Comparison of ENCODE assay signal across 8 cellular contexts in genomic region chr20:47356526-47357295, GRCh38. TPM values are rescaled to one million over a fixed set of nuclear protein-coding genes. Genes with fewer than 3 reads are reported as not detected.
DNase-seq lines count a peak whose midpoint lies in the region; ATAC-seq and TF ChIP-seq lines count a peak whose summit lies in the region.

ZMYND8 (minus strand) TSS chr20:47356699; CDS start chr20:47356670, 29 bp downstream.

- peak within 1 kb of the TSS; percentile 57 for H3K4me3 ChIP-seq in Jurkat, Clone E6-1 (ENCODE audit: low read length)
- H3K4me3 ChIP-seq in PC-3 (ENCODE audit: low read length): peak within 1 kb of the TSS; percentile 48

- peak within 1 kb of the TSS; percentile 85 for H3K27ac ChIP-seq in CD4-positive, alpha-beta T cell (ENCODE audit: low read depth, low read length)
- peak within 1 kb of the TSS; percentile 96 for H3K27ac ChIP-seq in PC-3 (ENCODE audit: low read length)

- peak within 1 kb of the TSS; percentile 93 for H3K4me3 Mint-ChIP-seq in CD4-positive, alpha-beta T cell
- peak within 1 kb of the TSS; percentile 96 for H3K4me3 Mint-ChIP-seq in endothelial cell (ENCODE audit: unreplicated experiment)

- DNase-seq in CD4-positive, alpha-beta T cell: peak; percentile 87 to 100 (median 94)
- DNase-seq in Jurkat, Clone E6-1 (ENCODE audit: low read depth, low spot score): peak; percentile 93
- DNase-seq in PC-3: peak; percentile 98
- peak; percentile 92 for DNase-seq in activated T-cell treated with anti-CD3 and anti-CD28 coated beads for 1 hour (ENCODE audit: low read depth)
- peak; percentile 93 for DNase-seq in endothelial cell (ENCODE audit: low spot score)
- DNase-seq in middle frontal gyrus (ENCODE audit: extremely low spot score, low spot score): peak; percentile 94
- peak; percentile 88 to 95 for DNase-seq in stimulated activated CD8-positive, alpha-beta memory T cell treated with anti-CD3 and anti-CD28 coated beads, Interleukin-2, amount 100 ng/mL, for 1 hour (ENCODE audit: low read depth in 2 of 2)

- intact Hi-C loops in CD4-positive, alpha-beta T cell (cut with DNase I, micrococcal nuclease): loop anchor here (2.0 to 5.0 kb wide), 2 partner anchors 28 to 146 kb away; partner anchors contain the start of gene NCOA3 (in 1 of the 2)
- intact Hi-C loops in PC-3 (cut with micrococcal nuclease): no loop called here

- POLR2A ChIA-PET in CD4-positive, alpha-beta T cell (lab: Charles Lee): interaction anchor here (0.8 to 4.0 kb wide), 18 partner anchors 9 to 146 kb away, joined by 3 to 44 read pairs (median 4); partner anchors contain the start of gene NCOA3
- POLR2A ChIA-PET in PC-3 (lab: Charles Lee; ENCODE audit: unreplicated experiment): interaction anchor here (0.6 to 0.7 kb wide), 2 partner anchors 35 to 39 kb away, joined by 3 to 6 read pairs; no protein-coding TSS in a partner anchor

- H3F3A ChIP-seq in PC-3 (ENCODE audit: low read length, unreplicated experiment): peaks cover 28% of the 10 kb centered on the region

- peaks cover 55% of the 10 kb centered on the region for H3K4me1 Mint-ChIP-seq in CD4-positive, alpha-beta T cell (ENCODE audit: low read depth)
- H3K4me1 Mint-ChIP-seq in endothelial cell (ENCODE audit: unreplicated experiment): peaks cover 70% of the 10 kb centered on the region

- H3K9me3 Mint-ChIP-seq in CD4-positive, alpha-beta T cell: no peaks in the 10 kb centered on the region
- H3K9me3 Mint-ChIP-seq in endothelial cell (ENCODE audit: unreplicated experiment): no peaks in the 10 kb centered on the region

- H3K27me3 Mint-ChIP-seq in CD4-positive, alpha-beta T cell: no peaks in the 10 kb centered on the region
- peaks cover 18% of the 10 kb centered on the region for H3K27me3 Mint-ChIP-seq in endothelial cell (ENCODE audit: unreplicated experiment)

- no peak for TF ChIP-seq CTCF in CD4-positive, alpha-beta T cell (IDR thresholded peaks at IDR 0.05)
- TF ChIP-seq CTCF in PC-3 (conservative IDR thresholded peaks at IDR 0.05; ENCODE audit: low read depth, low read length) (no peak), endothelial cell (IDR thresholded peaks at IDR 0.05; ENCODE audit: unreplicated experiment) (no peak)

- H2AFZ ChIP-seq in PC-3 (ENCODE audit: low read length): peak within 1 kb of the TSS; percentile 75

- H3K4me1 ChIP-seq in PC-3 (ENCODE audit: insufficient read depth, low read length): peaks cover 98% of the 10 kb centered on the region

- H3K9ac ChIP-seq in PC-3 (ENCODE audit: low read length): peak within 1 kb of the TSS; percentile 94

- H3K79me2 ChIP-seq in PC-3 (ENCODE audit: low read length): peaks cover 47% of the 10 kb centered on the region

- no peaks in the 10 kb centered on the region for H3K9me2 ChIP-seq in PC-3 (replicated peaks; ENCODE audit: low read length)

- H3K27ac Mint-ChIP-seq in CD4-positive, alpha-beta T cell: no peak within 1 kb of the TSS
- no peak within 1 kb of the TSS for H3K27ac Mint-ChIP-seq in endothelial cell (ENCODE audit: unreplicated experiment)

- CTCF ChIA-PET in CD4-positive, alpha-beta T cell (lab: Charles Lee): interaction anchor here (4.2 kb wide), 1 partner anchor 27 kb away, joined by 28 read pairs; no protein-coding TSS in a partner anchor
- CTCF ChIA-PET in PC-3 (lab: Charles Lee): interaction anchor here (1.3 to 1.4 kb wide), 2 partner anchors 27 to 82 kb away, joined by 5 read pairs; no protein-coding TSS in a partner anchor

- peaks cover 24% of the 10 kb centered on the region for H3K36me3 Mint-ChIP-seq in CD4-positive, alpha-beta T cell (ENCODE audit: low read depth)
- H3K36me3 Mint-ChIP-seq in endothelial cell (ENCODE audit: low read depth, unreplicated experiment): no peaks in the 10 kb centered on the region

- peak; percentile 88 for ATAC-seq in CD4-positive, alpha-beta T cell (ENCODE audit: poor library complexity)
- ATAC-seq in GM21381 (IDR thresholded peaks at IDR 0.05; ENCODE audit: unreplicated experiment) (peak; percentile 44), PC-3 (peak; percentile 15)

- no peaks in the 10 kb centered on the region for H3K36me3 ChIP-seq in PC-3 (ENCODE audit: low read depth, low read length)

- no TSS peak for BruUV-seq in PC-3 (replicated peaks; lab: Mats Ljungman, UMichigan)

- H3K9me3 ChIP-seq in CD4-positive, alpha-beta T cell (ENCODE audit: control insufficient read depth, low read length): no peaks in the 10 kb centered on the region
- H3K9me3 ChIP-seq in PC-3 (ENCODE audit: low read length): no peaks in the 10 kb centered on the region

- H4K20me1 ChIP-seq in PC-3 (ENCODE audit: low read length): no peaks in the 10 kb centered on the region

- H3K27me3 ChIP-seq in CD4-positive, alpha-beta T cell (ENCODE audit: control insufficient read depth, insufficient read depth, low read length): no peaks in the 10 kb centered on the region
- no peaks in the 10 kb centered on the region for H3K27me3 ChIP-seq in PC-3 (ENCODE audit: low read length)

- peak within 1 kb of the TSS; percentile 75 for H3K4me2 ChIP-seq in PC-3 (ENCODE audit: low read length)

RNA-seq across cellular contexts. Expression of gene ZMYND8, which starts in this region (rescaled TPM):
- 10 to 100 TPM; 33.0 to 34.3 TPM for total RNA-seq in CD4-positive, alpha-beta T cell
- 9.4 TPM for polyA plus RNA-seq in Jurkat, Clone E6-1 (2012; ENCODE audit: insufficient read depth, insufficient read length)
- total RNA-seq in PC-3 (2014; rRNA removed): 11.6 and 12.8 TPM in 2 replicates
- total RNA-seq in endothelial cell (ENCODE audit: unreplicated experiment): 109 TPM

Comparison
In these comparisons a context has a peak if more than half of its experiments do, and no peak if none do; other contexts are left out.
1. Peak in every context shown above with its lines: DNase-seq, ATAC-seq, H3K4me3 ChIP-seq and H3K27ac ChIP-seq.
2. ATAC-seq: peak in every context shown above with its lines; median percentile 88 in CD4-positive, alpha-beta T cell; 44 in GM21381; 15 in PC-3.